In the genomic region with DNA sequence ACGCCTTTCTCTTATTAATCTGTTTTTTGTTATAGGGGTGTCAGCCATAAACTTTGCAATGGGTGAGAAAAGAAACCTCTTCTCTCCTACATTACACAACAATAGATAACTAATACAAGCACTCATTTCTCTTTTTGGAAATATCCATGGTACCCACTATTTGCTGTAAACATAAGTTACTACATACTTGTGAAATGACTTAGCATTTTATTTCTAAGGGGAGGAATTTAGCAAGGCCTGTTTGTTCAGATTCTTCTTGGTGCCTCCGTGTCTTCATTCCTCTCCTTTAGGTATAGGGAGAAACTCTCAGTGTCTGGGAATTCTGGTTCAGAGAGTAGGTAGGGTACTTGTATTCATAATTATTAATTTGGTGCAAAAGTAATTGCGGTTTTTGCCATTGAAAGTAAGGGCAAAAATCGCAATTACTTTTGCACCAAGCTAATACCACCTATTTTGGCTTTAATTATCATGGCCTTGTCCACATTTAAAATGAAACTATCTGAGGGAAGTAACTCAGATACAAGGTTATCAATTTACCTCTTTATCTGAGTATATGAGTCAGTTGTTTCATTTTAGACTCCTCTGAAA, we compare ENCODE assay signal across 24 cellular contexts.
A peak's percentile ranks its signal among the peaks of the same experiment; 100 is the strongest.
DNase-seq lines count a peak whose midpoint lies in the region; ATAC-seq and TF ChIP-seq lines count a peak whose summit lies in the region.
"Had no signal": no experiment of that assay in that cellular context is flagged by ENCODE, and none has a peak within 500 bp of the region (broad histone marks: within the 10 kb centered on the region; RNA-seq: fewer than 3 reads in every experiment).

No MANE protein-coding gene starts in this region.

- TF ChIP-seq POLR2A in upper lobe of left lung (IDR thresholded peaks at IDR 0.05): no peak

- POLR2A ChIA-PET in PC-9 (lab: Charles Lee; ENCODE audit: unreplicated experiment): no interaction called here

- H4K20me1 ChIP-seq in PC-9 (ENCODE audit: insufficient read depth): no peaks in the 10 kb centered on the region

- ATAC-seq in GM18861 (IDR thresholded peaks at IDR 0.05; ENCODE audit: unreplicated experiment) (peak; percentile 31), HG02840 (IDR thresholded peaks at IDR 0.05; ENCODE audit: low FRiP score, unreplicated experiment) (no peak), upper lobe of left lung (ENCODE audit: low FRiP score in 2 of 2) (no peak), left ventricle myocardium superior (no peak)
- ATAC-seq: A549; effector memory CD8-positive, alpha-beta T cell; HCT116; natural killer cell had no signal

- H3K4me3 ChIP-seq in ACC112 (ENCODE audit: low read depth, low read length) (no peak overlapping the region), PC-9 (peak overlapping the region; percentile 10; the same call in 1 of the 2 replicates), upper lobe of left lung (no peak overlapping the region)
- H3K4me3 ChIP-seq: A549, lung, uterus had no signal

- peaks cover 11% of the 10 kb centered on the region; the same call in 1 of the 2 replicates for H3F3A ChIP-seq in PC-9 (ENCODE audit: insufficient read depth, low read depth)

- CTCF ChIA-PET in PC-9 (lab: Charles Lee): interaction anchor here (0.6 kb wide), 1 partner anchor 13 kb away, joined by 6 read pairs; no protein-coding TSS in a partner anchor

- H3K4me1 ChIP-seq in ACC112 (ENCODE audit: control insufficient read depth, insufficient read depth, low read length, unreplicated experiment): peaks cover 20% of the 10 kb centered on the region
- H3K4me1 ChIP-seq in PC-9 (replicated peaks; ENCODE audit: insufficient read depth): peaks cover 29% of the 10 kb centered on the region
- H3K4me1 ChIP-seq in upper lobe of left lung: no peaks in the 10 kb centered on the region
- H3K4me1 ChIP-seq: uterus had no signal

- intact Hi-C loops in PC-9 (cut with micrococcal nuclease; ENCODE audit: unreplicated experiment): loop anchor here (1.0 kb wide), 1 partner anchor 259 kb away; no protein-coding TSS in a partner anchor
- intact Hi-C loops in left ventricle myocardium superior (cut with micrococcal nuclease): no loop called here

- H3K27me3 ChIP-seq in ACC112 (ENCODE audit: insufficient read depth, low read length) (no peaks in the 10 kb centered on the region), PC-9 (ENCODE audit: insufficient read depth, low read depth) (no peaks in the 10 kb centered on the region), upper lobe of left lung (no peaks in the 10 kb centered on the region)
- H3K27me3 ChIP-seq: uterus had no signal

- H3K4me2 ChIP-seq in PC-9: peak overlapping the region; percentile 61
- H3K4me2 ChIP-seq: A549 had no signal

- no peaks in the 10 kb centered on the region for H3K36me3 ChIP-seq in ACC112 (ENCODE audit: insufficient read depth, low read length)
- H3K36me3 ChIP-seq in PC-9 (ENCODE audit: low read depth): no peaks in the 10 kb centered on the region
- no peaks in the 10 kb centered on the region for H3K36me3 ChIP-seq in upper lobe of left lung
- H3K36me3 ChIP-seq: uterus had no signal

- peak overlapping the region; percentile 14; the same call in 1 of the 2 replicates for H3K27ac ChIP-seq in ACC112 (ENCODE audit: low read depth, low read length)
- H3K27ac ChIP-seq in PC-9: peak overlapping the region; percentile 74
- no peak overlapping the region for H3K27ac ChIP-seq in upper lobe of left lung
- H3K27ac ChIP-seq: A549, uterus had no signal

- no peak for TF ChIP-seq EP300 in upper lobe of left lung (IDR thresholded peaks at IDR 0.05)

- H2AFZ ChIP-seq in ACC112 (ENCODE audit: low read length, unreplicated experiment): no peak overlapping the region
- 0 out of 2 replicates have a peak overlapping the region, but pooled peaks have one; percentile 2 for H2AFZ ChIP-seq in PC-9

- TF ChIP-seq CTCF in PC-9 (conservative IDR thresholded peaks at IDR 0.05): no peak
- no peak for TF ChIP-seq CTCF in upper lobe of left lung (IDR thresholded peaks at IDR 0.05)

- no TSS peak for BruUV-seq in PC-9 (replicated peaks; lab: Mats Ljungman, UMichigan)

- H3K79me2 ChIP-seq in ACC112 (ENCODE audit: control insufficient read depth, insufficient read depth, low read length, unreplicated experiment): no peaks in the 10 kb centered on the region
- H3K79me2 ChIP-seq in PC-9 (ENCODE audit: low read depth): no peaks in the 10 kb centered on the region

- H3K9me3 ChIP-seq in PC-9 (ENCODE audit: insufficient read depth, low read depth) (peaks cover 9% of the 10 kb centered on the region; the same call in 1 of the 2 replicates), upper lobe of left lung (no peaks in the 10 kb centered on the region)
- H3K9me3 ChIP-seq: A549, uterus had no signal

- 82 to 88% methylated on average over 4 of the region's 4 CpGs for WGBS in upper lobe of left lung, 2 donors

- DNase-seq in PC-9: peak; percentile 35 to 92
- peak; percentile 62 for DNase-seq in fibroblast of peridontal ligament (ENCODE audit: extremely low read depth)
- no peak for DNase-seq in upper lobe of left lung
- DNase-seq in left ventricle myocardium superior: no peak
- no peak for DNase-seq in NCI-H2081 treated with DMSO at 0.1 percent for 48 hours (lab: John Stamatoyannopoulos, UW)
- DNase-seq: activated CD4-positive, alpha-beta memory T cell treated with anti-CD3 and anti-CD28 coated beads for 36 hours; activated naive CD8-positive, alpha-beta T cell treated with anti-CD3 and anti-CD28 coated beads for 36 hours; activated T-cell treated with anti-CD3 and anti-CD28 coated beads, Interleukin-2, amount 50 U/mL, for 24 hours; central memory CD4-positive, alpha-beta T cell; COR-L47; effector memory CD8-positive, alpha-beta T cell; natural killer cell; NCI-H1048; NCI-H2107; NCI-H774; stimulated activated naive CD4-positive, alpha-beta T cell treated with Interleukin-2 at 50 U/mL for 16 hours; SW 1271; uterus had no signal

- H3K9me2 ChIP-seq in PC-9 (ENCODE audit: insufficient read depth): no peaks in the 10 kb centered on the region

Comparison
In these comparisons a context has a peak if more than half of its experiments do, and no peak if none do; other contexts are left out.
1. H3K27ac ChIP-seq: peak in ACC112 (single experiment) and PC-9 (single experiment); none in upper lobe of left lung (0 of 4).
2. DNase-seq: peak in PC-9 (2 of 2) and fibroblast of peridontal ligament (single experiment); none in upper lobe of left lung (0 of 2), left ventricle myocardium superior (single experiment) and NCI-H2081 treated with DMSO at 0.1 percent for 48 hours (single experiment).